25 cellular contexts compared by ENCODE assay signal in genomic region chr20:2112910-2113309, GRCh38. TPM values are rescaled to one million over a fixed set of nuclear protein-coding genes. Genes with fewer than 3 reads are reported as not detected.
DNase-seq lines count a peak whose midpoint lies in the region; ATAC-seq and TF ChIP-seq lines count a peak whose summit lies in the region.
"Had no signal": no experiment of that assay in that cellular context is flagged by ENCODE, and none has a peak within 500 bp of the region (broad histone marks: within the 10 kb centered on the region; RNA-seq: fewer than 3 reads in every experiment).

No MANE protein-coding gene starts in this region.

- H3K9me3 Mint-ChIP-seq in nephron, result no peaks in the 10 kb centered on the region
- H3K9me3 Mint-ChIP-seq: CD8-positive, alpha-beta memory T cell; H9 had no signal

- ATAC-seq in right cardiac atrium, result no peak
- ATAC-seq: PC-3, SK-N-SH treated with all-trans-retinoic acid at 6 μM for 48 hours had no signal

- H3K4me3 Mint-ChIP-seq in nephron, result no peak overlapping the region
- H3K4me3 Mint-ChIP-seq: H9 had no signal

- H3K27me3 Mint-ChIP-seq in nephron (ENCODE audit: low read depth), result no peaks in the 10 kb centered on the region

- no peak overlapping the region for H3K9ac ChIP-seq in colonic mucosa (ENCODE audit: low read depth in 2 of 2, low read length in 2 of 2)

- 86% methylated on average over 4 of the region's 4 CpGs for WGBS in right cardiac atrium

- intact Hi-C loops in left ventricle myocardium inferior (cut with micrococcal nuclease) (no loop called here), right cardiac atrium (cut with DNase I) (no loop called here), colonic mucosa (cut with DNase I) (no loop called here)

- H3K27ac Mint-ChIP-seq in nephron, result peak overlapping the region in 2 of 3 experiments; percentile 58 to 98

- H3K27me3 ChIP-seq in left ventricle myocardium inferior (ENCODE audit: low read depth) (no peaks in the 10 kb centered on the region), right cardiac atrium (ENCODE audit: control insufficient read depth, insufficient read depth) (no peaks in the 10 kb centered on the region), colonic mucosa (no peaks in the 10 kb centered on the region)
- H3K27me3 ChIP-seq: SJCRH30 had no signal

- H3K4me3 ChIP-seq in left ventricle myocardium inferior (no peak overlapping the region), right cardiac atrium (ENCODE audit: low read length) (no peak overlapping the region), colonic mucosa (no peak overlapping the region)
- H3K4me3 ChIP-seq: SJCRH30 had no signal

- TF ChIP-seq CTCF in left ventricle myocardium inferior (IDR thresholded peaks at IDR 0.05; ENCODE audit: borderline replicate concordance) (no peak), VCaP (conservative IDR thresholded peaks at IDR 0.05) (no peak), nephron (IDR thresholded peaks at IDR 0.05; ENCODE audit: unreplicated experiment in 3 of 3) (no peak), colonic mucosa (IDR thresholded peaks at IDR 0.05) (no peak)

- H3K4me1 ChIP-seq in left ventricle myocardium inferior, result peaks cover 97% of the 10 kb centered on the region
- H3K4me1 ChIP-seq in right cardiac atrium (ENCODE audit: control insufficient read depth, insufficient read depth, low read length), result peaks cover 33% of the 10 kb centered on the region
- H3K4me1 ChIP-seq in colonic mucosa, result peaks cover 9% of the 10 kb centered on the region
- H3K4me1 ChIP-seq: SJCRH30 had no signal

- H3K4me1 Mint-ChIP-seq in nephron, result peaks cover 64% of the 10 kb centered on the region

- peak overlapping the region; percentile 58 for H3K27ac ChIP-seq in left ventricle myocardium inferior (replicated peaks)
- H3K27ac ChIP-seq in right cardiac atrium (ENCODE audit: low read length), result no peak overlapping the region
- H3K27ac ChIP-seq in VCaP, result peak overlapping the region; percentile 90; the same call in 1 of the 2 replicates
- no peak overlapping the region for H3K27ac ChIP-seq in colonic mucosa
- H3K27ac ChIP-seq: C4-2B, SJCRH30 had no signal

- no peaks in the 10 kb centered on the region for H3K9me3 ChIP-seq in left ventricle myocardium inferior (replicated peaks)
- H3K9me3 ChIP-seq in right cardiac atrium (ENCODE audit: control insufficient read depth, low read length), result no peaks in the 10 kb centered on the region
- H3K9me3 ChIP-seq in colonic mucosa, result no peaks in the 10 kb centered on the region
- H3K9me3 ChIP-seq: SJCRH30 had no signal

- no peak for DNase-seq in left ventricle myocardium inferior
- no peak for DNase-seq in right cardiac atrium
- no peak for DNase-seq in colonic mucosa
- DNase-seq in ecto neural progenitor cell (ENCODE audit: low spot score), result no peak
- DNase-seq in AG20443 (ENCODE audit: low spot score), result no peak
- DNase-seq: AML-193; CD8-positive, alpha-beta memory T cell; DMS 273 treated with DMSO at 0.1 percent for 48 hours; DMS79; EL; GDM1; H9; KBM-7; NCI-H1105 treated with DMSO at 0.1 percent for 48 hours; NCI-H2029; NCI-H446 treated with DMSO at 0.1 percent for 48 hours; NCI-H526; NCI-H82; NK-92 treated with Interleukin-12 subunit alpha and Interleukin-12 subunit beta, amount 100 ng/mL, for 24 hours; PC-3; SJCRH30 had no signal

- peaks cover 34% of the 10 kb centered on the region for H3K36me3 Mint-ChIP-seq in nephron (ENCODE audit: low read depth)

- H3K36me3 ChIP-seq in left ventricle myocardium inferior (peaks cover 14% of the 10 kb centered on the region), colonic mucosa (peaks cover 8% of the 10 kb centered on the region)

RNA-seq across cellular contexts. Expression of gene STK35, which starts 11.3 kb away (rescaled TPM):
- 13.9 TPM for total RNA-seq in left ventricle myocardium inferior
- 10 to 100 TPM; 10.8 to 16.5 (median 12.7) TPM for total RNA-seq in right cardiac atrium
- polyA plus RNA-seq in right cardiac atrium, result 7.8 TPM
- total RNA-seq in colonic mucosa, result 10 to 100 TPM; 25.8 to 26.7 TPM

Comparison
In these comparisons a context has a peak if more than half of its experiments do, and no peak if none do; other contexts are left out.
1. H3K27ac ChIP-seq: peak in left ventricle myocardium inferior (single experiment) and VCaP (single experiment); none in right cardiac atrium (single experiment) and colonic mucosa (single experiment).